In the genomic region with DNA sequence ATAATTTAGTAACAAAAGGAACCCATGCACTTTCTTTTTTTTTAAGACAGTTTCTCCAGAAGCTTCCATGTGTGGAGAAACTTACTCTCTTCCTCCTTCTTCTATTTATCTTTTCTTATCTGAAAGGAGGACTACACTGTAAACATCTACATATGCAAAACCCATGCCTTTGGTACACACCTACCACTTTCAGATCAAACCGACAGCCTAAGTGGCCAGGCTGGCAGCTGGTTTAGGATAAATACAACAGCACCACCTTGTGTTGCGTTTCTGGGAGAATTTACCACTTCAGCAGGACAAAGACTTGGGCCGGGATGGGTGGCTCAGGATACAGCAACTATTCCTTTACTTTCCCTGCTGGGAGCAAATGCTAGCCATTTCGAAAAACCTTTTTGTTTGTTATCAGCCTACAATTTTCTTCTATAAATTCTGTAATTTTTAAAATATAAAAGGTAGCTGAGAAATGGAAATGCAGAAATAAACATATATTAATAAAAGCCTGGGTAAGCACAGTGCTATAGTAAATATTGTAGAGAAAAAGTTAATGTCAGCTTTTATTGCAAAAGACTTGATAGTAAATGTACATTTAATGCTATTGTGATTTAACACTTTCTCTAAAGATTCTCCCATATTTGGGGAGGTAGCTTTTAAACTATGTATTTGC, we compare ENCODE assay signal across 8 cellular contexts.
A peak's percentile ranks its signal among the peaks of the same experiment; 100 is the strongest.
DNase-seq lines count a peak whose midpoint lies in the region; ATAC-seq and TF ChIP-seq lines count a peak whose summit lies in the region.

No MANE protein-coding gene starts in this region.

- H3K4me1 ChIP-seq in smooth muscle cell (ENCODE audit: low read depth), result no peaks in the 10 kb centered on the region

- H3K79me2 ChIP-seq in smooth muscle cell (ENCODE audit: low read depth), result no peaks in the 10 kb centered on the region

- peak overlapping the region in 2 of 5 experiments; percentile 8 to 36 for H3K4me3 Mint-ChIP-seq in brain

- peaks cover 36% of the 10 kb centered on the region for H3K4me1 Mint-ChIP-seq in brain

- H3K9ac ChIP-seq in smooth muscle cell (ENCODE audit: low read depth), result no peak overlapping the region

- 7% methylated on average over 4 of the region's 4 CpGs for WGBS in smooth muscle cell (ENCODE audit: low lambda C conversion rate)

- peak overlapping the region in 3 of 5 experiments; percentile 76 to 91 (median 77) for H3K27ac Mint-ChIP-seq in brain

- H3K27me3 Mint-ChIP-seq in brain, result no peaks in the 10 kb centered on the region

- peak overlapping the region; percentile 73 for H2AFZ ChIP-seq in smooth muscle cell (ENCODE audit: low read depth)

- DNase-seq in ACHN (peak; percentile 72), NCI-H2107 treated with DMSO at 0.1 percent for 48 hours (lab: John Stamatoyannopoulos, UW; ENCODE audit: unreplicated experiment) (peak; percentile 85), UCSD-AML1 (lab: John Stamatoyannopoulos, UW; ENCODE audit: unreplicated experiment) (peak; percentile 40), iPS DF 4.7 (ENCODE audit: extremely low read depth, low spot score) (peak; percentile 90), smooth muscle cell (lab: John Stamatoyannopoulos, UW; ENCODE audit: unreplicated experiment) (peak; percentile 2)

- no peak overlapping the region for H3K4me3 ChIP-seq in smooth muscle cell

- in situ Hi-C loops in ACHN (cut with HindIII; ENCODE audit: low pct_ligation_motif_present, low pct_unique_long_range_greater_than_20kb, low sequenced_read_pairs), result no loop called here

- H3K27ac ChIP-seq in smooth muscle cell (ENCODE audit: low read depth), result no peak overlapping the region

- peaks cover 0 to 8% (median 4%) of the 10 kb centered on the region in 5 experiments for H3K9me3 Mint-ChIP-seq in brain

- TF ChIP-seq CTCF in brain (conservative IDR thresholded peaks at IDR 0.05) (peak; percentile 83 to 89), smooth muscle cell (IDR thresholded peaks at IDR 0.05; ENCODE audit: borderline replicate concordance, insufficient read depth, poor library complexity, severe bottlenecking) (peak; percentile 71)

- peaks cover 4% of the 10 kb centered on the region for H3F3A ChIP-seq in smooth muscle cell (ENCODE audit: low read depth)

- H4K20me1 ChIP-seq in smooth muscle cell (ENCODE audit: low read depth), result no peaks in the 10 kb centered on the region

- H3K4me2 ChIP-seq in smooth muscle cell, result peak overlapping the region; percentile 22

- no peaks in the 10 kb centered on the region for H3K36me3 Mint-ChIP-seq in brain

- H3K36me3 ChIP-seq in smooth muscle cell (ENCODE audit: low read depth), result no peaks in the 10 kb centered on the region

- no peaks in the 10 kb centered on the region for H3K27me3 ChIP-seq in smooth muscle cell (ENCODE audit: low read depth)

- peak; percentile 56 for ATAC-seq in GM18520 (IDR thresholded peaks at IDR 0.05; ENCODE audit: unreplicated experiment)
- peak; percentile 59 for ATAC-seq in HG03060 (IDR thresholded peaks at IDR 0.05; ENCODE audit: low read depth, unreplicated experiment)

- H3K9me3 ChIP-seq in smooth muscle cell (replicated peaks; ENCODE audit: low read depth), result no peaks in the 10 kb centered on the region

Comparison
In these comparisons a context has a peak if more than half of its experiments do, and no peak if none do; other contexts are left out.
1. DNase-seq: peak in every context shown above with its lines; median percentile 90 in iPS DF 4.7; 85 in NCI-H2107 treated with DMSO at 0.1 percent for 48 hours; 72 in ACHN; 40 in UCSD-AML1; 2 in smooth muscle cell.